Comparison of ENCODE assay signal across 8 cellular contexts in the genomic region with DNA sequence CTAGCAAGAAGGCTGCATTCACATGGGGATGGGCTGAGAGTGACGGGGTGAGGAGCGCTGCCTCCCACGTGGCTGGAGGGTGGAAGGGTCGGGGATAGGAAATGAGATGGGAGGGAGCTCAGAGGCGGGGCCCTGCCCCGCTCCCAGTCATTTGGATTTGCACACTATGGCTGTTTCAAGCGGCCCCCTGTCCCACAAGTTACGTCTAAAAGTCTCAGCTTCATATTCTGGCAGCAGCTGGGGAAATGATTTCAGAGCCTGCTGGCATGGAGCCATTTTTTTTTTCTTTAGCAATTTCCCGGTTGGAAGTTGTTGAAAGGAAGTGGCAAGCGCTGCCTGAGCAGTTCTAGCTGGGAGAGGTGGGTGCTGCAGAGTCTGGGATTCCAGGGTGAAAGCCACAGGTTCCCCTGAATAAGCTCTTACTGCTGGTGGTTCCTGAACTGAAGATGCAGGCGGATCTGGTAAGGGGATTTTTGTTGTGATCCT.
DNase-seq lines count a peak whose midpoint lies in the region; ATAC-seq lines count a peak whose summit lies in the region.

No MANE protein-coding gene starts in this region.

- H3K4me3 Mint-ChIP-seq in stimulated activated naive B cell treated with anti-CD40 and anti-IgM and Interleukin-4, amounts not matched to agents 10 μg/mL and 1 μg/mL and 100 μg/mL, for 72 hours = no peak overlapping the region

- peaks cover 36 to 41% of the 10 kb centered on the region in 2 donors for H3K36me3 Mint-ChIP-seq in stimulated activated naive B cell treated with anti-CD40 and anti-IgM and Interleukin-4, amounts not matched to agents 10 μg/mL and 1 μg/mL and 100 μg/mL, for 72 hours

- H3K9me3 Mint-ChIP-seq in stimulated activated naive B cell treated with anti-CD40 and anti-IgM and Interleukin-4, amounts not matched to agents 10 μg/mL and 1 μg/mL and 100 μg/mL, for 72 hours = peaks cover 0 to 3% of the 10 kb centered on the region in 2 donors

- peaks cover 10 to 11% of the 10 kb centered on the region in 2 donors for H3K4me1 Mint-ChIP-seq in stimulated activated naive B cell treated with anti-CD40 and anti-IgM and Interleukin-4, amounts not matched to agents 10 μg/mL and 1 μg/mL and 100 μg/mL, for 72 hours

- ATAC-seq in sciatic nerve (peak; percentile 86), HG02884 (IDR thresholded peaks at IDR 0.05; ENCODE audit: unreplicated experiment) (no peak), GM19035 (IDR thresholded peaks at IDR 0.05; ENCODE audit: unreplicated experiment) (no peak), HG03175 (IDR thresholded peaks at IDR 0.05; ENCODE audit: unreplicated experiment) (no peak)
- ATAC-seq in stimulated activated naive B cell treated with anti-CD40 and anti-IgM and Interleukin-4, amounts not matched to agents 10 μg/mL and 1 μg/mL and 100 μg/mL, for 72 hours (replicated peaks) = no peak

- DNase-seq in DMS79 treated with DMSO at 0.1 percent for 48 hours (lab: John Stamatoyannopoulos, UW) (peak; percentile 77), RPMI7951 (ENCODE audit: low read depth) (peak; percentile 56), foreskin melanocyte (peak; percentile 52), sciatic nerve (ENCODE audit: low spot score) (peak; percentile 76)
- DNase-seq in stimulated activated naive B cell treated with anti-CD40 and anti-IgM and Interleukin-4, amounts not matched to agents 10 μg/mL and 1 μg/mL and 100 μg/mL, for 72 hours = no peak

- no peak overlapping the region for H3K27ac Mint-ChIP-seq in stimulated activated naive B cell treated with anti-CD40 and anti-IgM and Interleukin-4, amounts not matched to agents 10 μg/mL and 1 μg/mL and 100 μg/mL, for 72 hours

- no peaks in the 10 kb centered on the region for H3K27me3 Mint-ChIP-seq in stimulated activated naive B cell treated with anti-CD40 and anti-IgM and Interleukin-4, amounts not matched to agents 10 μg/mL and 1 μg/mL and 100 μg/mL, for 72 hours

- intact Hi-C loops in sciatic nerve (cut with DNase I) = no loop called here
